3 cellular contexts compared by ENCODE assay signal in genomic region chr11:65023502-65023901, GRCh38. TPM values are rescaled to one million over a fixed set of nuclear protein-coding genes. Genes with fewer than 3 reads are reported as not detected.
"Had no signal": no experiment of that assay in that cellular context is flagged by ENCODE, and none has a peak within 500 bp of the region (broad histone marks: within the 10 kb centered on the region; RNA-seq: fewer than 3 reads in every experiment).

No MANE protein-coding gene starts in this region.

RNA-seq across cellular contexts. Expression of gene BATF2, which starts 26.7 kb away (rescaled TPM):
- total RNA-seq: naive thymus-derived CD8-positive, alpha-beta T cell; temporal lobe had no signal
- polyA plus RNA-seq: immature natural killer cell; naive thymus-derived CD8-positive, alpha-beta T cell had no signal
